8 cellular contexts compared by ENCODE assay signal in genomic region chr1:92298213-92298572, GRCh38.
DNase-seq lines count a peak whose midpoint lies in the region; ATAC-seq and TF ChIP-seq lines count a peak whose summit lies in the region.

No MANE protein-coding gene starts in this region.

- H3K4me1 ChIP-seq in OCI-LY3 (ENCODE audit: low read length) (peaks cover 9% of the 10 kb centered on the region; the same call in 1 of the 2 replicates), parathyroid adenoma (no peaks in the 10 kb centered on the region)

- no peaks in the 10 kb centered on the region for H3K27me3 ChIP-seq in OCI-LY3 (ENCODE audit: low read depth, low read length)
- H3K27me3 ChIP-seq in parathyroid adenoma (ENCODE audit: control insufficient read depth, insufficient read depth, low read length) = no peaks in the 10 kb centered on the region

- H3K4me3 ChIP-seq in OCI-LY3 (ENCODE audit: low read length) (peak overlapping the region; percentile 95), parathyroid adenoma (ENCODE audit: low read depth, low read length) (peak overlapping the region; percentile 76)

- peak; percentile 0 for ATAC-seq in GM18870 (IDR thresholded peaks at IDR 0.05; ENCODE audit: unreplicated experiment)
- no peak for ATAC-seq in HG03460 (IDR thresholded peaks at IDR 0.05; ENCODE audit: unreplicated experiment)
- no peak for ATAC-seq in GM18520 (IDR thresholded peaks at IDR 0.05; ENCODE audit: unreplicated experiment)
- ATAC-seq in GM19035 (IDR thresholded peaks at IDR 0.05; ENCODE audit: unreplicated experiment) = no peak

- H4K20me1 ChIP-seq in OCI-LY3 (ENCODE audit: insufficient read depth, low read length) = no peaks in the 10 kb centered on the region

- H3K27ac ChIP-seq in OCI-LY3 (ENCODE audit: low read length) (peak overlapping the region; percentile 75), epithelial cell of prostate (peak overlapping the region; percentile 69), parathyroid adenoma (peak overlapping the region; percentile 77)

- H3K9me3 ChIP-seq in OCI-LY3 (ENCODE audit: insufficient read depth, low read length) = no peaks in the 10 kb centered on the region
- no peaks in the 10 kb centered on the region for H3K9me3 ChIP-seq in parathyroid adenoma (ENCODE audit: control insufficient read depth, low read length)

- peak overlapping the region; percentile 71 for H3K4me2 ChIP-seq in OCI-LY3 (ENCODE audit: low read length)
- peak overlapping the region; percentile 73 for H3K4me2 ChIP-seq in parathyroid adenoma (ENCODE audit: low read length)

- TF ChIP-seq CTCF in OCI-LY3 (IDR thresholded peaks at IDR 0.05; ENCODE audit: low read depth, low read length) (peak; percentile 32; the same call in 1 of the 2 replicates), parathyroid adenoma (IDR thresholded peaks at IDR 0.05) (no peak)

- H2AFZ ChIP-seq in OCI-LY3 (ENCODE audit: low read depth, low read length) = peak overlapping the region; percentile 92
- H2AFZ ChIP-seq in parathyroid adenoma = peak overlapping the region; percentile 72

- H3K9ac ChIP-seq in OCI-LY3 (ENCODE audit: low read length) = peak overlapping the region; percentile 87
- peak overlapping the region; percentile 56 for H3K9ac ChIP-seq in parathyroid adenoma

- peaks cover 11% of the 10 kb centered on the region for H3K36me3 ChIP-seq in OCI-LY3 (replicated peaks; ENCODE audit: low read depth, low read length)
- no peaks in the 10 kb centered on the region for H3K36me3 ChIP-seq in parathyroid adenoma (ENCODE audit: control insufficient read depth, insufficient read depth, low read length)

- no peak for DNase-seq in epithelial cell of prostate (ENCODE audit: low read depth, low spot score)
- no peak for DNase-seq in stimulated activated CD4-positive, alpha-beta T cell treated with anti-CD3 and anti-CD28 coated beads, Interleukin-12 subunit alpha, Interleukin-12 subunit beta, amount 100 ng/mL, for 4 hours

- H3K79me2 ChIP-seq in OCI-LY3 (ENCODE audit: low read length) (peaks cover 27% of the 10 kb centered on the region), parathyroid adenoma (no peaks in the 10 kb centered on the region)
